12 cellular contexts compared by ENCODE assay signal in genomic region chr21:45994738-45995685, GRCh38. TPM values are rescaled to one million over a fixed set of nuclear protein-coding genes. Genes with fewer than 3 reads are reported as not detected.
DNase-seq lines count a peak whose midpoint lies in the region; ATAC-seq and TF ChIP-seq lines count a peak whose summit lies in the region.
"Had no signal": no experiment of that assay in that cellular context is flagged by ENCODE, and none has a peak within 500 bp of the region (broad histone marks: within the 10 kb centered on the region; RNA-seq: fewer than 3 reads in every experiment).

No MANE protein-coding gene starts in this region.

- no peak overlapping the region for H2AFZ ChIP-seq in hepatocyte

- peak overlapping the region; percentile 80 for H3K9ac ChIP-seq in adipocyte (ENCODE audit: low read length)

- H3K36me3 ChIP-seq in adipocyte (ENCODE audit: control insufficient read depth, insufficient read depth, low read length, severe bottlenecking) (peaks cover 96% of the 10 kb centered on the region), hepatocyte (replicated peaks; ENCODE audit: insufficient read depth, low read depth) (no peaks in the 10 kb centered on the region)

- H3K4me3 ChIP-seq in adipocyte (ENCODE audit: low read length) (no peak overlapping the region), hepatocyte (no peak overlapping the region)

- no peak for ATAC-seq in stimulated activated naive CD8-positive, alpha-beta T cell treated with anti-CD3 and anti-CD28 coated beads, Interleukin-15, Interleukin-2, amounts not matched to agents 100 U/mL and 50 U/mL, for 24 hours
- ATAC-seq in HG02885 (IDR thresholded peaks at IDR 0.05; ENCODE audit: poor library complexity, unreplicated experiment): no peak
- ATAC-seq: T-helper 17 cell had no signal

- no peaks in the 10 kb centered on the region for H3K79me2 ChIP-seq in hepatocyte

- H3K27ac ChIP-seq in hepatocyte: peak overlapping the region; percentile 43

- TF ChIP-seq CTCF in hepatocyte (IDR thresholded peaks at IDR 0.05; ENCODE audit: poor library complexity): no peak

- H3K9me3 ChIP-seq in adipocyte (ENCODE audit: control insufficient read depth, low read length) (no peaks in the 10 kb centered on the region), hepatocyte (ENCODE audit: low read depth) (no peaks in the 10 kb centered on the region)

- peak; percentile 1 for DNase-seq in activated CD4-positive, alpha-beta T cell treated with anti-CD3 and anti-CD28 coated beads for 48 hours
- no peak for DNase-seq in activated CD4-positive, alpha-beta T cell treated with anti-CD3 and anti-CD28 coated beads for 1 hour
- no peak for DNase-seq in adipocyte (ENCODE audit: low read depth)
- no peak for DNase-seq in hepatocyte (ENCODE audit: low spot score)
- peak; percentile 1 for DNase-seq in stimulated activated naive CD8-positive, alpha-beta T cell treated with anti-CD3 and anti-CD28 coated beads, Interleukin-15, Interleukin-2, amounts not matched to agents 100 U/mL and 50 U/mL, for 24 hours
- DNase-seq in AG20443 (ENCODE audit: low spot score): no peak
- no peak for DNase-seq in putamen (ENCODE audit: low spot score)
- DNase-seq: activated CD4-positive, alpha-beta T cell treated with anti-CD3 and anti-CD28 coated beads, Interleukin-2, amount 50 U/mL, for 48 hours; cortex of kidney; NCI-H2227 treated with DMSO at 0.1 percent for 48 hours had no signal

- H3K4me2 ChIP-seq in hepatocyte: no peak overlapping the region

- H3K9me2 ChIP-seq in hepatocyte (replicated peaks; ENCODE audit: insufficient read depth): no peaks in the 10 kb centered on the region

- H4K20me1 ChIP-seq in hepatocyte (ENCODE audit: insufficient read depth, poor library complexity, severe bottlenecking): no peaks in the 10 kb centered on the region

- H3K27me3 ChIP-seq in adipocyte (replicated peaks; ENCODE audit: control insufficient read depth, insufficient read depth, low read length) (no peaks in the 10 kb centered on the region), hepatocyte (no peaks in the 10 kb centered on the region)

- 87% methylated on average over 34 of the region's 34 CpGs for WGBS in hepatocyte (ENCODE audit: low lambda C conversion rate, missing lambda C conversion rate)

- peaks cover 54% of the 10 kb centered on the region for H3K4me1 ChIP-seq in adipocyte (ENCODE audit: control insufficient read depth, insufficient read depth, low read length)
- H3K4me1 ChIP-seq in hepatocyte (ENCODE audit: insufficient read depth): peaks cover 11% of the 10 kb centered on the region

RNA-seq across cellular contexts. Expression of gene COL6A1, which starts 13.4 kb away (rescaled TPM):
- total RNA-seq in hepatocyte: 193 and 296 TPM in 2 replicates
- 592 and 616 TPM in 2 replicates for polyA plus RNA-seq in hepatocyte

Comparison
In these comparisons a context has a peak if more than half of its experiments do, and no peak if none do; other contexts are left out.
1. DNase-seq: peak in activated CD4-positive, alpha-beta T cell treated with anti-CD3 and anti-CD28 coated beads for 48 hours (single experiment) and stimulated activated naive CD8-positive, alpha-beta T cell treated with anti-CD3 and anti-CD28 coated beads, Interleukin-15, Interleukin-2, amounts not matched to agents 100 U/mL and 50 U/mL, for 24 hours (single experiment); none in activated CD4-positive, alpha-beta T cell treated with anti-CD3 and anti-CD28 coated beads for 1 hour (single experiment), adipocyte (single experiment), hepatocyte (single experiment), AG20443 (single experiment) and putamen (single experiment).